Comparison of ENCODE assay signal across 20 cellular contexts in genomic region chr2:24881623-24882022, GRCh38. TPM values are rescaled to one million over a fixed set of nuclear protein-coding genes. Genes with fewer than 3 reads are reported as not detected.
DNase-seq lines count a peak whose midpoint lies in the region; ATAC-seq and TF ChIP-seq lines count a peak whose summit lies in the region.
"Had no signal": no experiment of that assay in that cellular context is flagged by ENCODE, and none has a peak within 500 bp of the region (broad histone marks: within the 10 kb centered on the region; RNA-seq: fewer than 3 reads in every experiment).

No MANE protein-coding gene starts in this region.

- H3K4me2 ChIP-seq in OCI-LY3 (ENCODE audit: low read length) (no peak overlapping the region), mesenchymal stem cell (ENCODE audit: low read length, poor library complexity, severe bottlenecking) (no peak overlapping the region)

- no peak overlapping the region for H2BK15ac ChIP-seq in mesenchymal stem cell (ENCODE audit: low read depth, poor library complexity, severe bottlenecking)

- ATAC-seq in sciatic nerve (peak; percentile 20), HG03354 (IDR thresholded peaks at IDR 0.05; ENCODE audit: poor library complexity, severe bottlenecking, unreplicated experiment) (no peak)
- ATAC-seq: activated T-cell treated with anti-CD3 and anti-CD28 coated beads, Interleukin-2, amount 50 U/mL, for 4 hours; naive thymus-derived CD4-positive, alpha-beta T cell had no signal

- no peak overlapping the region for H3K4me3 ChIP-seq in OCI-LY3 (ENCODE audit: low read length)
- H3K4me3 ChIP-seq in mesenchymal stem cell (ENCODE audit: insufficient read depth in 1 of 2, low read depth in 1 of 2, low read length in 2 of 2), result no peak overlapping the region
- H3K4me3 ChIP-seq: colonic mucosa, esophagus muscularis mucosa, left ventricle myocardium inferior, right atrium auricular region had no signal

- peaks cover 97% of the 10 kb centered on the region for H3K79me2 ChIP-seq in OCI-LY3 (ENCODE audit: low read length)

- H3K27me3 ChIP-seq in OCI-LY3 (ENCODE audit: low read depth, low read length), result no peaks in the 10 kb centered on the region
- H3K27me3 ChIP-seq in mesenchymal stem cell (ENCODE audit: control insufficient read depth in 1 of 2, insufficient read depth in 1 of 2, low read length in 2 of 2), result no peaks in the 10 kb centered on the region
- H3K27me3 ChIP-seq: colonic mucosa, esophagus muscularis mucosa, right atrium auricular region had no signal

- H3K4me1 ChIP-seq in OCI-LY3 (ENCODE audit: low read length) (peaks cover 28% of the 10 kb centered on the region), mesenchymal stem cell (ENCODE audit: control insufficient read depth, insufficient read depth, low read depth, low read length) (peaks cover 13% of the 10 kb centered on the region)
- H3K4me1 ChIP-seq: colonic mucosa, right atrium auricular region had no signal

- no peak overlapping the region for H3K9ac ChIP-seq in OCI-LY3 (ENCODE audit: low read length)
- H3K9ac ChIP-seq in mesenchymal stem cell (ENCODE audit: low read length), result no peak overlapping the region

- WGBS in mesenchymal stem cell, result 90% methylated on average over 6 of the region's 9 CpGs

- no peak overlapping the region for H3K18ac ChIP-seq in mesenchymal stem cell (ENCODE audit: low read depth in 1 of 2, low read length in 2 of 2)

- H3K27ac ChIP-seq in OCI-LY3 (ENCODE audit: low read length) (no peak overlapping the region), mesenchymal stem cell (ENCODE audit: low read length, poor library complexity, severe bottlenecking) (no peak overlapping the region)
- H3K27ac ChIP-seq: colonic mucosa, esophagus muscularis mucosa had no signal

- H3K4ac ChIP-seq in mesenchymal stem cell (ENCODE audit: low read depth in 1 of 2, low read length in 2 of 2), result no peak overlapping the region

- no peak for TF ChIP-seq POLR2A in erythroblast (IDR thresholded peaks at IDR 0.05; ENCODE audit: low read length)

- H2AK5ac ChIP-seq in mesenchymal stem cell (ENCODE audit: low read length, severe bottlenecking), result no peak overlapping the region

- H3K23ac ChIP-seq in mesenchymal stem cell (ENCODE audit: low read length in 2 of 2), result no peak overlapping the region

- H4K20me1 ChIP-seq in OCI-LY3 (ENCODE audit: insufficient read depth, low read length), result peaks cover 79% of the 10 kb centered on the region

- peak; percentile 24 for TF ChIP-seq CTCF in OCI-LY3 (IDR thresholded peaks at IDR 0.05; ENCODE audit: low read depth, low read length)

- H3K79me1 ChIP-seq in mesenchymal stem cell (replicated peaks; ENCODE audit: low read length, poor library complexity, severe bottlenecking), result peaks cover 31% of the 10 kb centered on the region

- no peak overlapping the region for H3K14ac ChIP-seq in mesenchymal stem cell (ENCODE audit: low read length in 2 of 2)

- no peak overlapping the region for H4K8ac ChIP-seq in mesenchymal stem cell (ENCODE audit: low read length)

- H3K36me3 ChIP-seq in OCI-LY3 (replicated peaks; ENCODE audit: low read depth, low read length), result peaks cover 23% of the 10 kb centered on the region
- peaks cover 0 to 2% of the 10 kb centered on the region in 2 experiments for H3K36me3 ChIP-seq in mesenchymal stem cell (ENCODE audit: control insufficient read depth in 1 of 2, insufficient read depth in 2 of 2, low read depth in 1 of 2, low read length in 2 of 2)
- H3K36me3 ChIP-seq: colonic mucosa, esophagus muscularis mucosa, left ventricle myocardium inferior, right atrium auricular region had no signal

- DNase-seq in NCI-H146 (lab: John Stamatoyannopoulos, UW), result peak; percentile 10
- no peak for DNase-seq in NCI-H146 treated with DMSO at 0.1 percent for 48 hours (lab: John Stamatoyannopoulos, UW; ENCODE audit: unreplicated experiment)
- DNase-seq in erythroblast (lab: John Stamatoyannopoulos, UW), result peak; percentile 13 to 14
- DNase-seq in sciatic nerve (ENCODE audit: low spot score), result no peak
- DNase-seq in mesenchymal stem cell, result no peak
- DNase-seq in activated CD4-positive, CD25-positive, alpha-beta regulatory T cell (lab: John Stamatoyannopoulos, UW), result no peak
- DNase-seq: activated CD4-positive, alpha-beta T cell treated with anti-CD3 and anti-CD28 coated beads, Interleukin-2, amount 10 ng/mL, durations not matched to agents 7 days and 5 days; activated T-cell treated with anti-CD3 and anti-CD28 coated beads, Interleukin-2, amount 50 U/mL, for 4 hours; amniotic stem cell; colonic mucosa; Karpas-422; left ventricle myocardium inferior; naive thymus-derived CD4-positive, alpha-beta T cell; NCI-H187; NCI-H748 treated with DMSO at 0.1 percent for 48 hours; stimulated activated CD4-positive, alpha-beta T cell treated with anti-CD3 and anti-CD28 coated beads, Interleukin-4, amount 100 ng/mL, for 24 hours had no signal

- H2AFZ ChIP-seq in OCI-LY3 (ENCODE audit: low read depth, low read length) (no peak overlapping the region), mesenchymal stem cell (ENCODE audit: low read depth, low read length) (no peak overlapping the region)

- intact Hi-C loops in sciatic nerve (cut with DNase I), result no loop called here

- no peak overlapping the region for H2BK120ac ChIP-seq in mesenchymal stem cell (ENCODE audit: low read depth, low read length)

- H2BK5ac ChIP-seq in mesenchymal stem cell (ENCODE audit: low read depth, low read length, poor library complexity, severe bottlenecking), result no peak overlapping the region

- H3K9me3 ChIP-seq in OCI-LY3 (ENCODE audit: insufficient read depth, low read length) (no peaks in the 10 kb centered on the region), mesenchymal stem cell (ENCODE audit: control insufficient read depth, low read length) (no peaks in the 10 kb centered on the region)
- H3K9me3 ChIP-seq: colonic mucosa, esophagus muscularis mucosa, left ventricle myocardium inferior, right atrium auricular region had no signal

- H2BK12ac ChIP-seq in mesenchymal stem cell (ENCODE audit: low read length in 2 of 2), result no peak overlapping the region

- H4K91ac ChIP-seq in mesenchymal stem cell (ENCODE audit: low read length), result no peak overlapping the region

RNA-seq across cellular contexts. Expression of gene ADCY3, which starts 38.4 kb away (rescaled TPM):
- total RNA-seq in sciatic nerve, result 306 TPM
- polyA plus RNA-seq in mesenchymal stem cell (2013, experiment 1 of 2), result 28.8 TPM
- 29.1 TPM for polyA plus RNA-seq in mesenchymal stem cell (2013, experiment 2 of 2)

Comparison
In these comparisons a context has a peak if more than half of its experiments do, and no peak if none do; other contexts are left out.
1. DNase-seq: peak in NCI-H146 (single experiment) and erythroblast (2 of 2); none in NCI-H146 treated with DMSO at 0.1 percent for 48 hours (single experiment), sciatic nerve (single experiment), mesenchymal stem cell (single experiment) and activated CD4-positive, CD25-positive, alpha-beta regulatory T cell (0 of 4).